ENCODE assay signal across 8 cellular contexts in the genomic region with DNA sequence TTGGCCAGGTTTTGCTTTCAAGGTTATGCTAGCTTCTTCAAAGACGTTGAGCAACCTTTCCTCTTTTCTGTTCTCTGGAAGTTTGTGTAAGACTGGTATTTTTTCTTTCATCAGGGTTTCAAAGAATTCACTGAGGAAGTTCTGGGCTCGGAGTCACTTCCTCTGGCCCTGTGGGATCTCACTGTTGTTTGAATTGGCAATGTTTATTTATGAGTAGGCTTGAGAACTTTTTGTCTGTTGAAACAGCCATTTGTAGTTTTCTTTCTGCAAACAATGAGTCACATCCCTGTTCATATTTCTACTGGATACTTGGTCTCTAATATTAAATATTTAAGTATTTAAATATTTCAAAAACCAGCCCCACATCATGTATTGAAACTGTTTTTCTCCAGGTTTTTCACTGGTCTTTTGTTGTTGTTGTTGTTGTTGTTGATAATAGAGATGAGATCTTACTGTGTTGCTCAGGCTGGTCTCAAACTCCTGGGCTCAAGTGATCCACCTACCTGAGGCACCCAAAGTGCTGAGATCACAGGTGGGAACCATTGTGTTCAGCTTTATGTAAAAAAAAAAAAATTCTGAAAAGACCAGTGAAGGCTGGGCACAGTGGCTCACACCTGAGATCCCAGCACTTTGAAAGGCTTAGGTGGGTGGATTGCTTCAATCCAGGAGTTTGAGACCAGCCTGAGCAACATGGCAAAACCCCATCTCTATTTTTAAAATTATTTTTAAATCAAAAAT. TPM values are rescaled to one million over a fixed set of nuclear protein-coding genes. Genes with fewer than 3 reads are reported as not detected.
A peak's percentile ranks its signal among the peaks of the same experiment; 100 is the strongest.
DNase-seq lines count a peak whose midpoint lies in the region; ATAC-seq, FAIRE-seq and TF ChIP-seq lines count a peak whose summit lies in the region.

No MANE protein-coding gene starts in this region.

- no peaks in the 10 kb centered on the region for H3K9me3 Mint-ChIP-seq in natural killer cell treated with Interleukin-12 subunit alpha and Interleukin-12 subunit beta and Interleukin-15 and Interleukin-18, amount 100 ng/mL, for 72 hours

- H3K36me3 ChIP-seq in SK-N-MC (ENCODE audit: insufficient read depth, low read length), result no peaks in the 10 kb centered on the region

- DNase-seq in H54 (ENCODE audit: insufficient read length, low spot score), result peak; percentile 42
- DNase-seq in SK-N-MC (ENCODE audit: low read depth, low spot score), result no peak
- DNase-seq in epithelial cell of proximal tubule (ENCODE audit: low read depth), result peak; percentile 67
- no peak for DNase-seq in natural killer cell treated with Interleukin-12 subunit alpha and Interleukin-12 subunit beta and Interleukin-15 and Interleukin-18, amount 100 ng/mL, for 72 hours (ENCODE audit: low spot score)
- no peak for DNase-seq in NCI-H2171 treated with DMSO at 0.1 percent for 48 hours (lab: John Stamatoyannopoulos, UW)

- no peak overlapping the region for H3K9ac ChIP-seq in SK-N-MC (ENCODE audit: insufficient read length)

- ATAC-seq in natural killer cell treated with Interleukin-12 subunit alpha and Interleukin-12 subunit beta and Interleukin-15 and Interleukin-18, amount 100 ng/mL, for 72 hours, result peak; percentile 53 to 84
- no peak for ATAC-seq in HG02973 (IDR thresholded peaks at IDR 0.05; ENCODE audit: unreplicated experiment)
- ATAC-seq in GM21381 (IDR thresholded peaks at IDR 0.05; ENCODE audit: unreplicated experiment), result no peak
- ATAC-seq in HG03571 (IDR thresholded peaks at IDR 0.05; ENCODE audit: unreplicated experiment), result no peak

- H3K27me3 Mint-ChIP-seq in natural killer cell treated with Interleukin-12 subunit alpha and Interleukin-12 subunit beta and Interleukin-15 and Interleukin-18, amount 100 ng/mL, for 72 hours, result peaks cover 0 to 9% of the 10 kb centered on the region in 2 donors

- peak overlapping the region; percentile 33 for H3K4me3 Mint-ChIP-seq in natural killer cell treated with Interleukin-12 subunit alpha and Interleukin-12 subunit beta and Interleukin-15 and Interleukin-18, amount 100 ng/mL, for 72 hours

- no peak for FAIRE-seq in H54 (lab: Jason Lieb, UNC)

- H3K27ac Mint-ChIP-seq in natural killer cell treated with Interleukin-12 subunit alpha and Interleukin-12 subunit beta and Interleukin-15 and Interleukin-18, amount 100 ng/mL, for 72 hours, result peak overlapping the region; percentile 67 to 89

- 0 out of 2 replicates have a peak overlapping the region, but pooled peaks have one; percentile 35 for H3K27ac ChIP-seq in SK-N-MC

- no peaks in the 10 kb centered on the region for H3K9me3 ChIP-seq in SK-N-MC (ENCODE audit: low read depth, low read length)

- no peak for TF ChIP-seq POLR2A in H54 (IDR thresholded peaks at IDR 0.05; ENCODE audit: low read depth, low read length)

- no peak overlapping the region for H3K4me3 ChIP-seq in SK-N-MC
- no peak overlapping the region for H3K4me3 ChIP-seq in epithelial cell of proximal tubule (ENCODE audit: low read depth, low read length)

- no peaks in the 10 kb centered on the region for H3K36me3 Mint-ChIP-seq in natural killer cell treated with Interleukin-12 subunit alpha and Interleukin-12 subunit beta and Interleukin-15 and Interleukin-18, amount 100 ng/mL, for 72 hours

- H3K4me1 Mint-ChIP-seq in natural killer cell treated with Interleukin-12 subunit alpha and Interleukin-12 subunit beta and Interleukin-15 and Interleukin-18, amount 100 ng/mL, for 72 hours (ENCODE audit: low read depth in 2 of 2), result peaks cover 19 to 23% of the 10 kb centered on the region in 2 donors

- no peak for TF ChIP-seq CTCF in epithelial cell of proximal tubule (conservative IDR thresholded peaks at IDR 0.05; ENCODE audit: low read depth, low read length)

RNA-seq across cellular contexts. Expression of a gene that starts 26.9 kb away (rescaled TPM):
- total RNA-seq in epithelial cell of proximal tubule, result 0.06 and 0.07 TPM in 2 replicates
- total RNA-seq in natural killer cell treated with Interleukin-12 subunit alpha and Interleukin-12 subunit beta and Interleukin-15 and Interleukin-18, amount 100 ng/mL, for 72 hours, result 1 to 10 TPM; 2.4 to 2.7 TPM

RNA-seq across cellular contexts. Expression of a gene that starts 36.7 kb away (rescaled TPM):
- 0.22 and 1.3 TPM in 2 replicates for total RNA-seq in epithelial cell of proximal tubule
- under 1 TPM; 0.33 to 0.42 TPM for total RNA-seq in natural killer cell treated with Interleukin-12 subunit alpha and Interleukin-12 subunit beta and Interleukin-15 and Interleukin-18, amount 100 ng/mL, for 72 hours

Comparison
In these comparisons a context has a peak if more than half of its experiments do, and no peak if none do; other contexts are left out.
1. DNase-seq: peak in H54 (single experiment) and epithelial cell of proximal tubule (single experiment); none in SK-N-MC (single experiment), natural killer cell treated with Interleukin-12 subunit alpha and Interleukin-12 subunit beta and Interleukin-15 and Interleukin-18, amount 100 ng/mL, for 72 hours (single experiment) and NCI-H2171 treated with DMSO at 0.1 percent for 48 hours (single experiment).
2. ATAC-seq: peak in natural killer cell treated with Interleukin-12 subunit alpha and Interleukin-12 subunit beta and Interleukin-15 and Interleukin-18, amount 100 ng/mL, for 72 hours (2 of 2); none in HG02973 (single experiment), GM21381 (single experiment) and HG03571 (single experiment).